15 cellular contexts compared by ENCODE assay signal in genomic region chr10:73232887-73233286, GRCh38. TPM values are rescaled to one million over a fixed set of nuclear protein-coding genes. Genes with fewer than 3 reads are reported as not detected.
DNase-seq lines count a peak whose midpoint lies in the region; ATAC-seq, FAIRE-seq and TF ChIP-seq lines count a peak whose summit lies in the region.
"Had no signal": no experiment of that assay in that cellular context is flagged by ENCODE, and none has a peak within 500 bp of the region (broad histone marks: within the 10 kb centered on the region; RNA-seq: fewer than 3 reads in every experiment).

No MANE protein-coding gene starts in this region.

- H3K9me3 Mint-ChIP-seq in CD8-positive, alpha-beta memory T cell, result no peaks in the 10 kb centered on the region
- no peaks in the 10 kb centered on the region for H3K9me3 Mint-ChIP-seq in natural killer cell
- H3K9me3 Mint-ChIP-seq: central memory CD8-positive, alpha-beta T cell had no signal

- H2AFZ ChIP-seq in HepG2 (ENCODE audit: low read length) (no peak overlapping the region), OCI-LY7 (ENCODE audit: low read length) (no peak overlapping the region), H1 (ENCODE audit: low read length) (no peak overlapping the region)

- no peak overlapping the region for H3K4me2 ChIP-seq in HepG2 (ENCODE audit: low read depth, low read length)
- H3K4me2 ChIP-seq in OCI-LY7 (ENCODE audit: low read length), result no peak overlapping the region
- no peak overlapping the region for H3K4me2 ChIP-seq in H1 (ENCODE audit: insufficient read depth in 1 of 2, low read depth in 2 of 2, low read length in 2 of 2)

- no peak overlapping the region for H2BK20ac ChIP-seq in H1 (ENCODE audit: low read length)

- H3K4me1 ChIP-seq in HepG2 (ENCODE audit: insufficient read depth, low read length), result no peaks in the 10 kb centered on the region
- H3K4me1 ChIP-seq in right lobe of liver, result no peaks in the 10 kb centered on the region
- no peaks in the 10 kb centered on the region for H3K4me1 ChIP-seq in OCI-LY7 (ENCODE audit: insufficient read depth, low read length, poor library complexity, severe bottlenecking)
- H3K4me1 ChIP-seq in H1 (replicated peaks in 1 of 4; ENCODE audit: control insufficient read depth in 3 of 4, insufficient read depth in 4 of 4, low read length in 3 of 4), result no peaks in the 10 kb centered on the region
- H3K4me1 ChIP-seq in CD8-positive, alpha-beta memory T cell (ENCODE audit: insufficient read depth, low read length), result no peaks in the 10 kb centered on the region
- H3K4me1 ChIP-seq: uterus had no signal

- ATAC-seq in HepG2 (peak; percentile 70), right lobe of liver (no peak), natural killer cell (no peak)
- ATAC-seq: Right ventricle myocardium inferior had no signal

- CTCF ChIA-PET in HepG2 (lab: Yijun Ruan, JAX; ENCODE audit: low intra/inter-chr PET ratio, low total read pairs), result no interaction called here
- CTCF ChIA-PET in OCI-LY7 (lab: Charles Lee; ENCODE audit: unreplicated experiment), result no interaction called here
- CTCF ChIA-PET in H1 (lab: Charles Lee; ENCODE audit: partially characterized antibody), result interaction anchor here (0.5 to 2.8 kb wide), 5 partner anchors 26 to 410 kb away, joined by 3 to 8 read pairs (median 3); no protein-coding TSS in a partner anchor
- CTCF ChIA-PET in CD8-positive, alpha-beta memory T cell (lab: Charles Lee), result no interaction called here

- DNase-seq in HepG2 (ENCODE audit: low spot score) (no peak), right lobe of liver (no peak), OCI-LY7 (ENCODE audit: low spot score) (no peak), H1 (ENCODE audit: low read depth in 1 of 2, low spot score in 2 of 2) (no peak), AG08395 (ENCODE audit: low spot score) (no peak), SIG-M5 (lab: John Stamatoyannopoulos, UW) (no peak), natural killer cell (no peak)
- DNase-seq in CD8-positive, alpha-beta memory T cell, result no peak
- DNase-seq: activated gamma-delta T cell; CD4-positive, alpha-beta memory T cell; kidney glomerular epithelial cell; NCI-H510A treated with DMSO at 0.1 percent for 48 hours; uterus had no signal

- no peak overlapping the region for H3K9ac ChIP-seq in HepG2 (ENCODE audit: insufficient read depth, low read depth, low read length)
- H3K9ac ChIP-seq in H1 (replicated peaks in 1 of 4; ENCODE audit: extremely low read depth in 1 of 4, low read depth in 3 of 4, low read length in 3 of 4), result no peak overlapping the region

- 93% methylated on average over 8 of the region's 8 CpGs for WGBS in HepG2 (ENCODE audit: low lambda C conversion rate)
- 93% methylated on average over 8 of the region's 8 CpGs for WGBS in right lobe of liver (ENCODE audit: insufficient coverage, low coverage, low lambda C conversion rate, missing lambda C conversion rate)
- 86% methylated on average over 8 of the region's 8 CpGs; no CpG with 5 or more reads in 1 of the 2 experiments for WGBS in H1 (ENCODE audit: extremely low coverage in 1 of 2, insufficient coverage in 1 of 2, insufficient read length in 1 of 2, insufficient replicate concordance in 2 of 2, low coverage in 1 of 2, low lambda C conversion rate in 2 of 2, missing lambda C conversion rate in 1 of 2), 2 experiments

- H4K91ac ChIP-seq in H1 (replicated peaks; ENCODE audit: insufficient read length, low read length), result no peak overlapping the region

- no peaks in the 10 kb centered on the region for H4K20me1 ChIP-seq in HepG2 (ENCODE audit: insufficient read depth, low read length)
- H4K20me1 ChIP-seq in OCI-LY7 (ENCODE audit: insufficient read depth, low read length), result no peaks in the 10 kb centered on the region
- peaks cover 1 to 6% of the 10 kb centered on the region in 2 experiments for H4K20me1 ChIP-seq in H1 (replicated peaks in 1 of 2; ENCODE audit: control insufficient read depth in 1 of 2, insufficient read depth in 2 of 2, low read length in 2 of 2)

- no peak for TF ChIP-seq RAD21 in HepG2 (CRISPR knock-in tag; IDR thresholded peaks at IDR 0.05)
- peak; percentile 39 to 50; a peak in 3 of 4 replicates for TF ChIP-seq RAD21 in H1 (IDR thresholded peaks at IDR 0.05 in 1 of 2, conservative IDR thresholded peaks at IDR 0.05 in 1 of 2; ENCODE audit: low read depth in 2 of 2, low read length in 2 of 2)

- no peak overlapping the region for H2BK120ac ChIP-seq in H1 (replicated peaks; ENCODE audit: low read depth, low read length)

- H3K27me3 ChIP-seq in HepG2 (ENCODE audit: control insufficient read depth in 1 of 2, insufficient read depth in 2 of 2, low read length in 2 of 2) (no peaks in the 10 kb centered on the region), right lobe of liver (no peaks in the 10 kb centered on the region), H1 (replicated peaks in 1 of 4; ENCODE audit: control insufficient read depth in 3 of 4, extremely low read depth in 1 of 4, insufficient read depth in 3 of 4, low read length in 3 of 4) (no peaks in the 10 kb centered on the region)
- H3K27me3 ChIP-seq in CD8-positive, alpha-beta memory T cell (ENCODE audit: insufficient read depth, low read length, poor library complexity, severe bottlenecking), result no peaks in the 10 kb centered on the region
- H3K27me3 ChIP-seq: uterus had no signal

- H2AK5ac ChIP-seq in H1 (ENCODE audit: low read depth, low read length), result no peak overlapping the region

- H3K27ac ChIP-seq in HepG2 (ENCODE audit: extremely low read length, insufficient read depth, low read length), result no peak overlapping the region
- no peak overlapping the region for H3K27ac ChIP-seq in right lobe of liver
- H3K27ac ChIP-seq in OCI-LY7 (ENCODE audit: low read depth, low read length, poor library complexity, severe bottlenecking), result no peak overlapping the region
- no peak overlapping the region for H3K27ac ChIP-seq in H1 (ENCODE audit: low read depth, low read length)
- no peak overlapping the region for H3K27ac ChIP-seq in CD8-positive, alpha-beta memory T cell (ENCODE audit: low read depth, low read length)
- H3K27ac ChIP-seq: uterus had no signal

- H3K23ac ChIP-seq in H1 (ENCODE audit: insufficient read length), result no peak overlapping the region

- no peak overlapping the region for H3K14ac ChIP-seq in H1 (ENCODE audit: insufficient read length)

- H2BK15ac ChIP-seq in H1 (ENCODE audit: low read length), result no peak overlapping the region

- H3K27ac Mint-ChIP-seq in CD8-positive, alpha-beta memory T cell, result peak overlapping the region in 2 of 8 donors; percentile 14 to 36
- no peak overlapping the region for H3K27ac Mint-ChIP-seq in natural killer cell

- POLR2A ChIA-PET in HepG2 (lab: Yijun Ruan, JAX) (no interaction called here), OCI-LY7 (lab: Charles Lee) (interaction anchor here (0.5 to 1.6 kb wide), 4 partner anchors 10 to 68 kb away, joined by 3 to 8 read pairs (median 5); partner anchors contain the start of gene MRPS16), H1 (lab: Charles Lee; ENCODE audit: partially characterized antibody) (interaction anchor here (1.5 to 5.9 kb wide), 2 partner anchors 10 to 13 kb away, joined by 5 to 62 read pairs; partner anchors contain the start of gene DNAJC9)
- POLR2A ChIA-PET in CD8-positive, alpha-beta memory T cell (lab: Charles Lee), result no interaction called here

- H3K23me2 ChIP-seq in H1 (ENCODE audit: low read depth, low read length), result no peaks in the 10 kb centered on the region

- H3K9me2 ChIP-seq in OCI-LY7 (ENCODE audit: insufficient read depth, low read length), result no peaks in the 10 kb centered on the region

- TF ChIP-seq CTCF in HepG2 (CRISPR knock-in tag; IDR thresholded peaks at IDR 0.05) (peak; percentile 41), right lobe of liver (IDR thresholded peaks at IDR 0.05) (no peak), OCI-LY7 (conservative IDR thresholded peaks at IDR 0.05; ENCODE audit: low read length) (peak; percentile 33), H1 (IDR thresholded peaks at IDR 0.05; ENCODE audit: control extremely low read depth in 1 of 3, insufficient read depth in 1 of 3, low read depth in 1 of 3, low read length in 3 of 3) (peak; percentile 27 to 53 (median 48)), natural killer cell (IDR thresholded peaks at IDR 0.05) (no peak)

- no peak overlapping the region for H3K4ac ChIP-seq in H1 (replicated peaks; ENCODE audit: insufficient read length, low read depth, low read length)

- no peak overlapping the region for H3K4me3 Mint-ChIP-seq in CD8-positive, alpha-beta memory T cell
- H3K4me3 Mint-ChIP-seq in natural killer cell, result no peak overlapping the region
- H3K4me3 Mint-ChIP-seq: CD4-positive, alpha-beta memory T cell; central memory CD8-positive, alpha-beta T cell had no signal

- peaks cover 0 to 71% (median 7%) of the 10 kb centered on the region in 3 donors for H3K36me3 Mint-ChIP-seq in CD8-positive, alpha-beta memory T cell
- peaks cover 6% of the 10 kb centered on the region for H3K36me3 Mint-ChIP-seq in natural killer cell

- peaks cover 1 to 11% of the 10 kb centered on the region in 2 experiments; a peak in 4 of 5 replicates for H3K36me3 ChIP-seq in HepG2 (replicated peaks in 1 of 2; ENCODE audit: control insufficient read depth in 1 of 2, insufficient read depth in 2 of 2, low read length in 2 of 2)
- H3K36me3 ChIP-seq in right lobe of liver, result peaks cover 0 to 15% (median under 1%) of the 10 kb centered on the region in 4 donors
- H3K36me3 ChIP-seq in OCI-LY7 (ENCODE audit: insufficient read depth, low read length), result peaks cover 64% of the 10 kb centered on the region
- peaks cover 0 to 27% (median 7%) of the 10 kb centered on the region in 4 experiments; a peak in 4 of 8 replicates for H3K36me3 ChIP-seq in H1 (ENCODE audit: control insufficient read depth in 2 of 4, insufficient read depth in 4 of 4, low read length in 3 of 4)
- H3K36me3 ChIP-seq in CD8-positive, alpha-beta memory T cell (ENCODE audit: insufficient read depth, low read length), result no peaks in the 10 kb centered on the region
- H3K36me3 ChIP-seq: uterus had no signal

- TF ChIP-seq POLR2A in HepG2 (IDR thresholded peaks at IDR 0.05; ENCODE audit: insufficient read depth in 1 of 2, low read depth in 2 of 2, low read length in 2 of 2), result no peak
- TF ChIP-seq POLR2A in right lobe of liver (IDR thresholded peaks at IDR 0.05), result no peak
- no peak for TF ChIP-seq POLR2A in H1 (IDR thresholded peaks at IDR 0.05; ENCODE audit: control extremely low read depth in 1 of 2, low read depth in 2 of 2, low read length in 2 of 2)

- no TSS peak for BruUV-seq in HepG2 (replicated peaks; lab: Mats Ljungman, UMichigan)
- BruUV-seq in OCI-LY7 (replicated peaks; lab: Mats Ljungman, UMichigan), result no TSS peak

- FAIRE-seq in HepG2 (lab: Jason Lieb, UNC), result peak; percentile 66
- FAIRE-seq in H1 (lab: Jason Lieb, UNC), result peak; percentile 28

- peaks cover 0 to 2% (median 0%) of the 10 kb centered on the region in 3 donors for H3K4me1 Mint-ChIP-seq in CD8-positive, alpha-beta memory T cell
- H3K4me1 Mint-ChIP-seq in natural killer cell, result no peaks in the 10 kb centered on the region
- H3K4me1 Mint-ChIP-seq: CD4-positive, alpha-beta memory T cell; central memory CD8-positive, alpha-beta T cell had no signal

- H3K18ac ChIP-seq in H1 (ENCODE audit: extremely low read depth, low read length), result no peak overlapping the region

- intact Hi-C loops in HepG2 (cut with micrococcal nuclease; ENCODE audit: unreplicated experiment), result no loop called here
- intact Hi-C loops in right lobe of liver (cut with DNase I), result no loop called here
- intact Hi-C loops in OCI-LY7 (cut with micrococcal nuclease; ENCODE audit: unreplicated experiment), result no loop called here
- intact Hi-C loops in natural killer cell (cut with micrococcal nuclease), result no loop called here

- no peak overlapping the region for H4K5ac ChIP-seq in H1 (ENCODE audit: insufficient read length, low read depth, low read length)

- no peak overlapping the region for H2BK12ac ChIP-seq in H1 (ENCODE audit: low read depth, low read length)

- no peaks in the 10 kb centered on the region for H3K79me1 ChIP-seq in H1 (ENCODE audit: low read depth, low read length)

- H3K79me2 ChIP-seq in HepG2 (ENCODE audit: insufficient read depth, low read length) (no peaks in the 10 kb centered on the region), OCI-LY7 (ENCODE audit: insufficient read depth, low read depth, low read length) (no peaks in the 10 kb centered on the region), H1 (ENCODE audit: control insufficient read depth in 1 of 2, insufficient read depth in 2 of 2, low read length in 2 of 2) (no peaks in the 10 kb centered on the region)

- in situ Hi-C loops in HepG2 (cut with HindIII; ENCODE audit: extremely low pct_ligation_motif_present, low pct_unique_long_range_greater_than_20kb), result no loop called here

- H3K4me3 ChIP-seq in HepG2 (replicated peaks in 1 of 3; ENCODE audit: insufficient read depth in 1 of 3, low read depth in 2 of 3, low read length in 3 of 3) (no peak overlapping the region), right lobe of liver (no peak overlapping the region), OCI-LY7 (ENCODE audit: low read depth, low read length, poor library complexity, severe bottlenecking) (no peak overlapping the region), H1 (ENCODE audit: extremely low read depth in 1 of 4, insufficient read depth in 2 of 4, low read depth in 3 of 4, low read length in 4 of 4) (no peak overlapping the region)
- no peak overlapping the region for H3K4me3 ChIP-seq in CD8-positive, alpha-beta memory T cell (ENCODE audit: low read length)
- H3K4me3 ChIP-seq: uterus had no signal

- TF ChIP-seq EP300 in HepG2 (IDR thresholded peaks at IDR 0.05; ENCODE audit: low read depth in 2 of 2, low read length in 2 of 2), result no peak
- TF ChIP-seq EP300 in HepG2 (CRISPR knock-in tag; IDR thresholded peaks at IDR 0.05; ENCODE audit: borderline replicate concordance), result no peak
- no peak for TF ChIP-seq EP300 in H1 (IDR thresholded peaks at IDR 0.05; ENCODE audit: borderline replicate concordance in 1 of 2, low read depth in 2 of 2, low read length in 2 of 2)

- H3K56ac ChIP-seq in H1 (replicated peaks; ENCODE audit: insufficient read length, low read depth, low read length), result no peak overlapping the region

- peaks cover 0 to 2% of the 10 kb centered on the region in 2 donors for H3K27me3 Mint-ChIP-seq in CD8-positive, alpha-beta memory T cell
- H3K27me3 Mint-ChIP-seq in natural killer cell (ENCODE audit: low read depth in 2 of 2), result no peaks in the 10 kb centered on the region
- H3K27me3 Mint-ChIP-seq: CD4-positive, alpha-beta memory T cell; central memory CD8-positive, alpha-beta T cell had no signal

- H2BK5ac ChIP-seq in H1 (ENCODE audit: low read depth, low read length), result no peak overlapping the region

- H3K9me3 ChIP-seq in HepG2 (ENCODE audit: low read length) (no peaks in the 10 kb centered on the region), right lobe of liver (no peaks in the 10 kb centered on the region), OCI-LY7 (ENCODE audit: low read length) (no peaks in the 10 kb centered on the region), H1 (ENCODE audit: insufficient read depth in 2 of 2, low read depth in 1 of 2, low read length in 1 of 2) (no peaks in the 10 kb centered on the region)
- no peaks in the 10 kb centered on the region for H3K9me3 ChIP-seq in CD8-positive, alpha-beta memory T cell (ENCODE audit: low read length)
- H3K9me3 ChIP-seq: uterus had no signal

- no peak overlapping the region for H4K8ac ChIP-seq in H1 (ENCODE audit: extremely low read depth, insufficient read depth, low read length)

RNA-seq across cellular contexts. Expression of gene DNAJC9, which starts 14.2 kb away (rescaled TPM):
- 60.3 and 76.9 TPM in 2 replicates for total RNA-seq in HepG2 (2016; rRNA removed; fragmentation: Illumina TruSeq; extraction: Trizol)
- 13.2 TPM in 2 replicates for total RNA-seq in HepG2 (2016; cell fraction: cytosol; rRNA removed; fragmentation: Illumina TruSeq; extraction: Trizol; ENCODE audit: low read depth)
- total RNA-seq in HepG2 (2016; cell fraction: insoluble cytoplasmic fraction; rRNA removed; fragmentation: Illumina TruSeq; extraction: Trizol), result 60.9 and 80.0 TPM in 2 replicates
- 32.4 and 33.9 TPM in 2 replicates for total RNA-seq in HepG2 (2016; cell fraction: membrane; rRNA removed; fragmentation: Illumina TruSeq; extraction: Trizol)
- total RNA-seq in HepG2 (2016; cell fraction: nucleus; rRNA removed; fragmentation: Illumina TruSeq; extraction: Trizol), result 36.9 and 43.2 TPM in 2 replicates
- polyA plus RNA-seq in HepG2 (2011; rRNA removed), result 13.4 and 15.9 TPM in 2 replicates
- polyA plus RNA-seq in HepG2 (2011; cell fraction: cytosol; rRNA removed), result 11.3 and 11.9 TPM in 2 replicates
- polyA plus RNA-seq in HepG2 (2011; cell fraction: nucleus; rRNA removed), result 35.4 and 37.6 TPM in 2 replicates
- polyA plus RNA-seq in HepG2 (2012), result 13.4 and 16.3 TPM in 2 replicates
- 9.4 and 10.9 TPM in 2 replicates for polyA plus RNA-seq in HepG2 (2016; cell fraction: cytosol; fragmentation: Illumina TruSeq; extraction: Trizol; ENCODE audit: low read depth)
- polyA plus RNA-seq in HepG2 (2016; cell fraction: insoluble cytoplasmic fraction; fragmentation: Illumina TruSeq; extraction: Trizol; ENCODE audit: low read depth), result 60.5 and 63.2 TPM in 2 replicates
- polyA plus RNA-seq in HepG2 (2016; cell fraction: membrane; fragmentation: Illumina TruSeq; extraction: Trizol; ENCODE audit: low read depth), result 19.3 and 19.6 TPM in 2 replicates
- 59.2 and 60.2 TPM in 2 replicates for polyA plus RNA-seq in HepG2 (2016; cell fraction: nucleus; fragmentation: Illumina TruSeq; extraction: Trizol; ENCODE audit: insufficient read depth, low read depth)
- 17.9 and 39.2 TPM in 2 replicates for polyA minus RNA-seq in HepG2 (2011; rRNA and poly(A)+ RNA removed; ENCODE audit: low replicate concordance)
- 6.5 and 8.3 TPM in 2 replicates for polyA minus RNA-seq in HepG2 (2011; cell fraction: cytosol; rRNA and poly(A)+ RNA removed)
- polyA minus RNA-seq in HepG2 (2011; cell fraction: nucleus; rRNA and poly(A)+ RNA removed), result 35.7 and 36.1 TPM in 2 replicates
- total RNA-seq in right lobe of liver, result 1 to 10 TPM; 4.6 to 8.8 (median 5.4) TPM
- total RNA-seq in OCI-LY7 (2014; rRNA removed; shearing (Covaris generic)), result 83.3 and 94.2 TPM in 2 replicates
- total RNA-seq in OCI-LY7 (2022), result 63.0 and 64.9 TPM in 2 replicates
- total RNA-seq in H1 (2021; fragmentation: NEBNext Ultra II Directional; extraction: Animal tissue kit (Norgen Biotek cat#: 25700)), result 29.2 and 32.2 TPM in 2 replicates
- polyA plus RNA-seq in H1 (2011; rRNA removed), result 22.9 and 26.0 TPM in 2 replicates
- polyA plus RNA-seq in H1 (2011; cell fraction: cytosol; rRNA removed), result 29.0 TPM
- polyA plus RNA-seq in H1 (2011; cell fraction: nucleus; rRNA removed), result 17.8 TPM
- 23.9 to 35.0 TPM (median 26.1 TPM) in 4 replicates for polyA plus RNA-seq in H1 (2012, experiment 1 of 2)
- polyA plus RNA-seq in H1 (2012, experiment 2 of 2), result 4.2 TPM
- polyA plus RNA-seq in H1 (2013, experiment 1 of 2), result 21.6 TPM
- polyA plus RNA-seq in H1 (2013, experiment 2 of 2), result 21.3 TPM
- 19.0 and 20.3 TPM in 2 replicates for polyA minus RNA-seq in H1 (2011; rRNA and poly(A)+ RNA removed)
- 12.8 TPM for polyA minus RNA-seq in H1 (2011; cell fraction: cytosol; rRNA and poly(A)+ RNA removed)
- polyA minus RNA-seq in H1 (2011; cell fraction: nucleus; rRNA and poly(A)+ RNA removed), result 34.4 TPM
- 10 to 100 TPM; 75.0 to 76.4 TPM for total RNA-seq in CD8-positive, alpha-beta memory T cell
- polyA plus RNA-seq in CD8-positive, alpha-beta memory T cell, result 36.3 TPM
- total RNA-seq in natural killer cell, result 10 to 100 TPM; 14.1 to 19.0 (median 17.4) TPM

RNA-seq across cellular contexts. Expression of gene MRPS16, which starts 19.6 kb away (rescaled TPM):
- total RNA-seq in HepG2 (2016; rRNA removed; fragmentation: Illumina TruSeq; extraction: Trizol) (135 and 189 TPM in 2 replicates), right lobe of liver (10 to 100 TPM; 40.5 to 58.4 (median 48.6) TPM), OCI-LY7 (2022) (132 and 135 TPM in 2 replicates), natural killer cell (10 to 100 TPM; 28.2 to 39.4 (median 31.4) TPM)
- 45.7 and 60.1 TPM in 2 replicates for total RNA-seq in HepG2 (2016; cell fraction: cytosol; rRNA removed; fragmentation: Illumina TruSeq; extraction: Trizol; ENCODE audit: low read depth)
- 136 and 203 TPM in 2 replicates for total RNA-seq in HepG2 (2016; cell fraction: insoluble cytoplasmic fraction; rRNA removed; fragmentation: Illumina TruSeq; extraction: Trizol)
- 93.5 and 107 TPM in 2 replicates for total RNA-seq in HepG2 (2016; cell fraction: membrane; rRNA removed; fragmentation: Illumina TruSeq; extraction: Trizol)
- total RNA-seq in HepG2 (2016; cell fraction: nucleus; rRNA removed; fragmentation: Illumina TruSeq; extraction: Trizol), result 46.1 and 51.7 TPM in 2 replicates
- polyA plus RNA-seq in HepG2 (2011; rRNA removed) (70.1 and 70.8 TPM in 2 replicates), H1 (2011; rRNA removed) (203 and 213 TPM in 2 replicates)
- 71.9 and 101 TPM in 2 replicates for polyA plus RNA-seq in HepG2 (2011; cell fraction: cytosol; rRNA removed)
- 47.7 and 52.2 TPM in 2 replicates for polyA plus RNA-seq in HepG2 (2011; cell fraction: nucleus; rRNA removed)
- polyA plus RNA-seq in HepG2 (2012), result 46.9 and 60.5 TPM in 2 replicates
- 72.0 and 95.9 TPM in 2 replicates for polyA plus RNA-seq in HepG2 (2016; cell fraction: cytosol; fragmentation: Illumina TruSeq; extraction: Trizol; ENCODE audit: low read depth)
- polyA plus RNA-seq in HepG2 (2016; cell fraction: insoluble cytoplasmic fraction; fragmentation: Illumina TruSeq; extraction: Trizol; ENCODE audit: low read depth), result 178 and 185 TPM in 2 replicates
- polyA plus RNA-seq in HepG2 (2016; cell fraction: membrane; fragmentation: Illumina TruSeq; extraction: Trizol; ENCODE audit: low read depth), result 98.6 and 105 TPM in 2 replicates
- polyA plus RNA-seq in HepG2 (2016; cell fraction: nucleus; fragmentation: Illumina TruSeq; extraction: Trizol; ENCODE audit: insufficient read depth, low read depth), result 94.8 and 101 TPM in 2 replicates
- 139 and 229 TPM in 2 replicates for polyA minus RNA-seq in HepG2 (2011; rRNA and poly(A)+ RNA removed; ENCODE audit: low replicate concordance)
- polyA minus RNA-seq in HepG2 (2011; cell fraction: cytosol; rRNA and poly(A)+ RNA removed), result 44.1 TPM in 2 replicates
- 27.9 and 35.8 TPM in 2 replicates for polyA minus RNA-seq in HepG2 (2011; cell fraction: nucleus; rRNA and poly(A)+ RNA removed)
- total RNA-seq in OCI-LY7 (2014; rRNA removed; shearing (Covaris generic)), result 56.6 and 81.6 TPM in 2 replicates
- total RNA-seq in H1 (2021; fragmentation: NEBNext Ultra II Directional; extraction: Animal tissue kit (Norgen Biotek cat#: 25700)), result 125 TPM in 2 replicates
- polyA plus RNA-seq in H1 (2011; cell fraction: cytosol; rRNA removed), result 135 TPM
- polyA plus RNA-seq in H1 (2011; cell fraction: nucleus; rRNA removed), result 92.9 TPM
- 116 to 158 TPM (median 148 TPM) in 4 replicates for polyA plus RNA-seq in H1 (2012, experiment 1 of 2)
- polyA plus RNA-seq in H1 (2012, experiment 2 of 2), result 94.8 TPM
- 77.2 TPM for polyA plus RNA-seq in H1 (2013, experiment 1 of 2)
- 77.0 TPM for polyA plus RNA-seq in H1 (2013, experiment 2 of 2)
- polyA minus RNA-seq in H1 (2011; rRNA and poly(A)+ RNA removed), result 90.6 and 108 TPM in 2 replicates
- polyA minus RNA-seq in H1 (2011; cell fraction: cytosol; rRNA and poly(A)+ RNA removed), result 71.6 TPM
- 37.8 TPM for polyA minus RNA-seq in H1 (2011; cell fraction: nucleus; rRNA and poly(A)+ RNA removed)
- total RNA-seq in CD8-positive, alpha-beta memory T cell, result 100 to 1,000 TPM; 141 to 146 TPM
- polyA plus RNA-seq in CD8-positive, alpha-beta memory T cell, result 102 TPM

Comparison
In these comparisons a context has a peak if more than half of its experiments do, and no peak if none do; other contexts are left out.
1. CTCF ChIP-seq: peak in HepG2 (single experiment), OCI-LY7 (single experiment) and H1 (3 of 3); none in right lobe of liver (0 of 4) and natural killer cell (single experiment).
2. POLR2A ChIA-PET loops: an anchor here in OCI-LY7 (0.5 to 1.6 kb wide) and H1 (1.5 to 5.9 kb wide); none called in HepG2 and CD8-positive, alpha-beta memory T cell.
3. Of the 41 proteins assayed by ChIP-seq in both HepG2 and H1: peak only in HepG2: none; only in H1: RAD21; in both: CTCF; in neither: 39.